8 cellular contexts compared by ENCODE assay signal in the genomic region with DNA sequence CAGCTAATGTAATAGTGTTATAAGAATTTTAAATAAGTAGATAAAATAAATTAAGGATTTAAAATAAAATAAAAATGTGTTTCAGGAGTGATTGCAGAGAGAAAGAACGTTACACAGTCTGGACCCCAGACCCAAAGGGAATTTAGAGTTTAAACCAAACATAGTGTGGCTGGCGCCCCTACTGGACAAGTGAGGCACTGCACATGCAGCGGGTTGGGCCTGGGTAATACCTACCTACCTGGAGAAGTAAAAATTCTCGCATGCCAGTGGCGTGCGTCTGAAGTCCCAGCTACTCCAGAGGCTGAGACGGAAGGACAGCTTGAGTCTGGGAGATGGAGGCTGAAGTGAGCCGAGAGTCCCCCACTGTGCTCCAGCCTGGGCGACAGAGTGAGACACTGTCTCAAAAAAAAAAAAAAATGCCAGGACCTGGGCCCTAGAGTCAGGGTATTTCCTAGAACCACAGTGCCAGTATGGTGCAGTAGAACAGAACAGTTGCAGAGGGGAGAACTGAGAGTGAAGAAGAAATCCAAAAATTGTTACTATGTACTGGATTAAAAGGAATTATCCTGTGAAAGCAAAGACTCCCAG.
DNase-seq lines count a peak whose midpoint lies in the region; ATAC-seq and TF ChIP-seq lines count a peak whose summit lies in the region.

No MANE protein-coding gene starts in this region.

- H3K4me3 ChIP-seq in WERI-Rb-1 (ENCODE audit: low read depth, low read length): no peak overlapping the region
- H3K4me3 ChIP-seq in epithelial cell of esophagus (ENCODE audit: low read length): no peak overlapping the region

- ATAC-seq in HG02885 (IDR thresholded peaks at IDR 0.05; ENCODE audit: poor library complexity, unreplicated experiment) (peak; percentile 85), HG03439 (IDR thresholded peaks at IDR 0.05; ENCODE audit: unreplicated experiment) (no peak)

- DNase-seq in WERI-Rb-1 (peak; percentile 34), epithelial cell of esophagus (ENCODE audit: low read depth) (no peak), NCI-H510A treated with DMSO at 0.1 percent for 48 hours (lab: John Stamatoyannopoulos, UW) (no peak), SIG-M5 treated with dmso at 0.1 percent for 504 hours (lab: John Stamatoyannopoulos, UW; ENCODE audit: unreplicated experiment) (no peak)
- peak; percentile 39 for DNase-seq in stimulated activated CD4-positive, alpha-beta T cell treated with anti-CD3 and anti-CD28 coated beads, Interleukin-4, amount 100 ng/mL, for 24 hours

- H3K36me3 ChIP-seq in WERI-Rb-1: no peaks in the 10 kb centered on the region

- peak; percentile 91 for TF ChIP-seq CTCF in GM12873 (IDR thresholded peaks at IDR 0.05; ENCODE audit: insufficient read depth, low read depth, low read length, missing control alignments)
- peak; percentile 83 for TF ChIP-seq CTCF in WERI-Rb-1 (IDR thresholded peaks at IDR 0.05; ENCODE audit: low read depth, low read length)
- TF ChIP-seq CTCF in epithelial cell of esophagus (IDR thresholded peaks at IDR 0.05; ENCODE audit: insufficient read depth, low read depth, low read length, missing control alignments): peak; percentile 53

- H3K27me3 ChIP-seq in WERI-Rb-1 (ENCODE audit: insufficient read depth, low read depth, severe bottlenecking): peaks cover 23% of the 10 kb centered on the region

- no peak overlapping the region for H3K27ac ChIP-seq in WERI-Rb-1

- no peaks in the 10 kb centered on the region for H3K9me3 ChIP-seq in WERI-Rb-1 (ENCODE audit: severe bottlenecking)

Comparison
In these comparisons a context has a peak if more than half of its experiments do, and no peak if none do; other contexts are left out.
1. DNase-seq: peak in WERI-Rb-1 (single experiment) and stimulated activated CD4-positive, alpha-beta T cell treated with anti-CD3 and anti-CD28 coated beads, Interleukin-4, amount 100 ng/mL, for 24 hours (single experiment); none in epithelial cell of esophagus (single experiment), NCI-H510A treated with DMSO at 0.1 percent for 48 hours (single experiment) and SIG-M5 treated with dmso at 0.1 percent for 504 hours (single experiment).
2. Peak in every context shown above with its lines, with median percentiles within 50 percentile points of each other: CTCF ChIP-seq.